In genomic region chr16:20880867-20881866, GRCh38 we compare ENCODE assay signal across 15 cellular contexts. TPM values are rescaled to one million over a fixed set of nuclear protein-coding genes. Genes with fewer than 3 reads are reported as not detected.
DNase-seq lines count a peak whose midpoint lies in the region; ATAC-seq, FAIRE-seq and TF ChIP-seq lines count a peak whose summit lies in the region.
"Had no signal": no experiment of that assay in that cellular context is flagged by ENCODE, and none has a peak within 500 bp of the region (broad histone marks: within the 10 kb centered on the region; RNA-seq: fewer than 3 reads in every experiment).

No MANE protein-coding gene starts in this region.

- peaks cover 36% of the 10 kb centered on the region for H3K4me1 Mint-ChIP-seq in CD14-positive monocyte
- peaks cover 42% of the 10 kb centered on the region for H3K4me1 Mint-ChIP-seq in osteocyte (ENCODE audit: unreplicated experiment)

- no peak for TF ChIP-seq CTCF in CD14-positive monocyte (IDR thresholded peaks at IDR 0.05)
- no peak for TF ChIP-seq CTCF in RWPE1 (conservative IDR thresholded peaks at IDR 0.05; ENCODE audit: low read depth)
- TF ChIP-seq CTCF in osteocyte (IDR thresholded peaks at IDR 0.05): no peak

- peak overlapping the region; percentile 47 for H3K27ac ChIP-seq in RWPE1

- H3K27me3 Mint-ChIP-seq in CD14-positive monocyte (ENCODE audit: low read depth in 3 of 3): no peaks in the 10 kb centered on the region
- H3K27me3 Mint-ChIP-seq in osteocyte (ENCODE audit: unreplicated experiment): no peaks in the 10 kb centered on the region

- CTCF ChIA-PET in RWPE1 (lab: Yijun Ruan, JAX): interaction anchor here (0.7 kb wide), 1 partner anchor 272 kb away, joined by 3 read pairs; no protein-coding TSS in a partner anchor

- ATAC-seq in left colon (peak; percentile 68), HG02884 (IDR thresholded peaks at IDR 0.05; ENCODE audit: unreplicated experiment) (no peak), GM18907 (IDR thresholded peaks at IDR 0.05; ENCODE audit: unreplicated experiment) (no peak), GM21360 (IDR thresholded peaks at IDR 0.05; ENCODE audit: unreplicated experiment) (no peak)
- ATAC-seq: CD8-positive, alpha-beta T cell; stimulated activated naive CD8-positive, alpha-beta T cell treated with anti-CD3 and anti-CD28 coated beads, Interleukin-15, Interleukin-2, amounts not matched to agents 100 U/mL and 50 U/mL, for 24 hours had no signal

- H3K36me3 Mint-ChIP-seq in CD14-positive monocyte (peaks cover 22 to 34% of the 10 kb centered on the region in 2 donors), osteocyte (ENCODE audit: unreplicated experiment) (peaks cover 7% of the 10 kb centered on the region)

- DNase-seq in CD14-positive monocyte (ENCODE audit: low spot score) (no peak), RWPE1 (ENCODE audit: low spot score) (no peak), left colon (no peak), osteocyte (ENCODE audit: extremely low spot score, unreplicated experiment) (no peak), GM19239 (ENCODE audit: insufficient read length, low spot score) (no peak)
- DNase-seq: activated CD4-positive, CD25-positive, alpha-beta regulatory T cell treated with anti-CD3 and anti-CD28 coated beads, Interleukin-2, amount 50 U/mL, for 72 hours; CD8-positive, alpha-beta T cell; immature natural killer cell; KG1; NCI-H1048; NCI-H526 treated with DMSO at 0.1 percent for 48 hours; stimulated activated naive CD8-positive, alpha-beta T cell treated with anti-CD3 and anti-CD28 coated beads, Interleukin-15, Interleukin-2, amounts not matched to agents 100 U/mL and 50 U/mL, for 24 hours had no signal

- intact Hi-C loops in CD14-positive monocyte (cut with micrococcal nuclease) (no loop called here), left colon (cut with DNase I, micrococcal nuclease) (no loop called here)

- POLR2A ChIA-PET in RWPE1 (lab: Yijun Ruan, JAX; ENCODE audit: low non-redundant PET): no interaction called here

- H3K4me3 Mint-ChIP-seq in CD14-positive monocyte (no peak overlapping the region), osteocyte (ENCODE audit: unreplicated experiment) (no peak overlapping the region)
- H3K4me3 Mint-ChIP-seq: CD8-positive, alpha-beta T cell; immature natural killer cell had no signal

- H3K27ac Mint-ChIP-seq in CD14-positive monocyte: peak overlapping the region; percentile 4 to 70 (median 31)
- H3K27ac Mint-ChIP-seq in osteocyte (ENCODE audit: unreplicated experiment): peak overlapping the region; percentile 62
- H3K27ac Mint-ChIP-seq: CD8-positive, alpha-beta T cell; immature natural killer cell had no signal

- no peak for FAIRE-seq in GM19239 (lab: Jason Lieb, UNC)

- no peaks in the 10 kb centered on the region for H3K9me3 Mint-ChIP-seq in CD14-positive monocyte
- H3K9me3 Mint-ChIP-seq in osteocyte (ENCODE audit: unreplicated experiment): no peaks in the 10 kb centered on the region
- H3K9me3 Mint-ChIP-seq: CD8-positive, alpha-beta T cell; immature natural killer cell had no signal

RNA-seq across cellular contexts. Expression of gene DCUN1D3, which starts 19.0 kb away (rescaled TPM):
- 1 to 10 TPM; 1.0 to 1.3 TPM for polyA plus RNA-seq in CD14-positive monocyte
- total RNA-seq in left colon (10 to 100 TPM; 12.4 to 14.0 TPM), osteocyte (19.3 and 19.6 TPM in 2 replicates)

RNA-seq across cellular contexts. Expression of gene LYRM1, which starts 19.4 kb away (rescaled TPM):
- polyA plus RNA-seq in CD14-positive monocyte: 10 to 100 TPM; 25.5 to 29.5 TPM
- total RNA-seq in left colon: 10 to 100 TPM; 11.7 to 20.1 TPM
- total RNA-seq in osteocyte: 14.9 and 18.1 TPM in 2 replicates
